ENCODE assay signal across 1 cellular context in genomic region chr4:40245794-40246546, GRCh38.
TF ChIP-seq lines count a peak whose summit lies in the region.

No MANE protein-coding gene starts in this region.

TF ChIP-seq in GM23338, 12 proteins besides CTCF, POLR2A, EP300 and RAD21 (continued from another document):
- no peak for TF ChIP-seq ZNF462 (CRISPR knock-in tag; IDR thresholded peaks at IDR 0.05)
- TF ChIP-seq EZH2 (IDR thresholded peaks at IDR 0.05; ENCODE audit: low read depth, unreplicated experiment): no peak
- TF ChIP-seq POLR2AphosphoS5 (IDR thresholded peaks at IDR 0.05; ENCODE audit: low read depth): no peak
- no peak for TF ChIP-seq STAT1 (IDR thresholded peaks at IDR 0.05; ENCODE audit: unreplicated experiment)
- no peak for TF ChIP-seq ZNF331 (CRISPR knock-in tag; IDR thresholded peaks at IDR 0.05; ENCODE audit: low read depth)
- TF ChIP-seq EZH2phosphoT487 (IDR thresholded peaks at IDR 0.05; ENCODE audit: unreplicated experiment): no peak
- TF ChIP-seq ETS1 (IDR thresholded peaks at IDR 0.05): no peak
- TF ChIP-seq CREB1 (CRISPR knock-in tag; IDR thresholded peaks at IDR 0.05; ENCODE audit: low read depth): no peak
